ENCODE assay signal across 12 cellular contexts in genomic region chr2:42327125-42327524, GRCh38. TPM values are rescaled to one million over a fixed set of nuclear protein-coding genes. Genes with fewer than 3 reads are reported as not detected.
DNase-seq lines count a peak whose midpoint lies in the region; ATAC-seq and TF ChIP-seq lines count a peak whose summit lies in the region.
"Had no signal": no experiment of that assay in that cellular context is flagged by ENCODE, and none has a peak within 500 bp of the region (broad histone marks: within the 10 kb centered on the region; RNA-seq: fewer than 3 reads in every experiment).

No MANE protein-coding gene starts in this region.

- no peak overlapping the region for H3K4ac ChIP-seq in mesendoderm (ENCODE audit: low read depth, low read length)

- H3K27me3 ChIP-seq in mesendoderm (ENCODE audit: insufficient read depth, low read length, poor library complexity) = no peaks in the 10 kb centered on the region
- H3K27me3 ChIP-seq: uterus had no signal

- ATAC-seq in GM21529 (IDR thresholded peaks at IDR 0.05; ENCODE audit: unreplicated experiment) = peak; percentile 69

- no peak overlapping the region for H2BK5ac ChIP-seq in mesendoderm (ENCODE audit: low read length)

- H3K4me1 ChIP-seq in mesendoderm (ENCODE audit: control insufficient read depth, low read depth, low read length) = no peaks in the 10 kb centered on the region
- H3K4me1 ChIP-seq: left ventricle myocardium inferior had no signal

- H3K79me2 ChIP-seq in mesendoderm (ENCODE audit: control insufficient read depth, insufficient read depth, low read length) = no peaks in the 10 kb centered on the region

- H2BK120ac ChIP-seq in mesendoderm (ENCODE audit: low read depth, low read length) = no peak overlapping the region

- WGBS in mesendoderm (ENCODE audit: extremely low coverage, insufficient coverage, low lambda C conversion rate) = no CpG with 5 or more reads among the region's 4 CpGs

- no peak overlapping the region for H3K23ac ChIP-seq in mesendoderm (ENCODE audit: low read length)

- H3K9ac ChIP-seq in mesendoderm (ENCODE audit: low read length) = no peak overlapping the region

- TF ChIP-seq CTCF in epithelial cell of esophagus (IDR thresholded peaks at IDR 0.05; ENCODE audit: insufficient read depth, low read depth, low read length, missing control alignments) = no peak

- H3K56ac ChIP-seq in mesendoderm (ENCODE audit: low read length) = no peak overlapping the region

- H3K4me3 ChIP-seq in epithelial cell of esophagus (ENCODE audit: low read length) (no peak overlapping the region), mesendoderm (ENCODE audit: low read length) (no peak overlapping the region)
- H3K4me3 ChIP-seq: left ventricle myocardium inferior, uterus had no signal

- H3K4me2 ChIP-seq in mesendoderm (ENCODE audit: low read length) = no peak overlapping the region

- H4K5ac ChIP-seq in mesendoderm (ENCODE audit: low read length) = no peak overlapping the region

- H2BK15ac ChIP-seq in mesendoderm (replicated peaks; ENCODE audit: low read depth) = no peak overlapping the region

- no peaks in the 10 kb centered on the region for H3K79me1 ChIP-seq in mesendoderm (ENCODE audit: low read length)

- H3K36me3 ChIP-seq in mesendoderm (ENCODE audit: control insufficient read depth, insufficient read depth, low read length) = peaks cover 7% of the 10 kb centered on the region
- H3K36me3 ChIP-seq: uterus had no signal

- no peak overlapping the region for H4K8ac ChIP-seq in mesendoderm (ENCODE audit: low read depth, low read length)

- H3K27ac ChIP-seq in mesendoderm (ENCODE audit: low read depth, low read length) (no peak overlapping the region), substantia nigra (ENCODE audit: low read depth, low read length, poor library complexity, severe bottlenecking) (no peak overlapping the region)
- H3K27ac ChIP-seq: left ventricle myocardium inferior, uterus had no signal

- DNase-seq in DMS53 (lab: John Stamatoyannopoulos, UW) = peak; percentile 47
- peak; percentile 38 for DNase-seq in NCI-H2196 (lab: John Stamatoyannopoulos, UW; ENCODE audit: unreplicated experiment)
- peak; percentile 89 for DNase-seq in epithelial cell of esophagus (ENCODE audit: low read depth)
- DNase-seq in mesendoderm = no peak
- DNase-seq in central memory CD4-positive, alpha-beta T cell = no peak
- no peak for DNase-seq in hepatic stellate cell (ENCODE audit: low spot score)
- no peak for DNase-seq in substantia nigra (lab: John Stamatoyannopoulos, UW)
- DNase-seq: left ventricle myocardium inferior, MV-4-11, retina, uterus had no signal

- H3K18ac ChIP-seq in mesendoderm (ENCODE audit: low read length) = no peak overlapping the region

- H2AK5ac ChIP-seq in mesendoderm (ENCODE audit: low read length) = no peak overlapping the region

RNA-seq across cellular contexts. Expression of gene COX7A2L, which starts 33.9 kb away (rescaled TPM):
- polyA plus RNA-seq in mesendoderm (2013, experiment 1 of 2) = 65.4 TPM
- polyA plus RNA-seq in mesendoderm (2013, experiment 2 of 2) = 64.9 TPM

Comparison
In these comparisons a context has a peak if more than half of its experiments do, and no peak if none do; other contexts are left out.
1. DNase-seq: peak in DMS53 (single experiment), NCI-H2196 (single experiment) and epithelial cell of esophagus (single experiment); none in mesendoderm (single experiment), central memory CD4-positive, alpha-beta T cell (single experiment), hepatic stellate cell (single experiment) and substantia nigra (0 of 49).